16 cellular contexts compared by ENCODE assay signal in the genomic region with DNA sequence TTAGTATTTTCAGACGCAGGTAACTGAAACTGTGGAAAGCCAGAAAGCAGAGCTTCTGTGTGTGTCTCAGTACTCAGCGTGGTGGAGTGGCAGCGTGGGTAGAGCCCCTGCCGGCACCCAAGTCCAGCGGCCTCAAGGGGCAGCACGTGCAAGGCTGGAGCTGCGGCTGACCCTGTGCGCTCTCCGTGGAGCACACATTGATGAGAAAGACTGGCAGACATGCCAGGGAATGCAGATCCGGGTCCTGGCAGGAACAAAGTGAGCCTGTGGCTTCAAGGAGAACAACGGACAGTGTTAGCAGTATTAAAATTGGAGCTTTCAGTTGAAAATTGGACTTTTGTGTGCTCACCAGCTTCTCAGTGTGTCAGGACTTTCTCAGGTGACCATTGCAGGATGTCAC. TPM values are rescaled to one million over a fixed set of nuclear protein-coding genes. Genes with fewer than 3 reads are reported as not detected.
DNase-seq lines count a peak whose midpoint lies in the region; ATAC-seq and TF ChIP-seq lines count a peak whose summit lies in the region.
"Had no signal": no experiment of that assay in that cellular context is flagged by ENCODE, and none has a peak within 500 bp of the region (broad histone marks: within the 10 kb centered on the region; RNA-seq: fewer than 3 reads in every experiment).

No MANE protein-coding gene starts in this region.

- H3K79me2 ChIP-seq in H9 (ENCODE audit: insufficient read depth, low read length), result peaks cover 2% of the 10 kb centered on the region

- WGBS in H9 (ENCODE audit: extremely low coverage, insufficient read length, low lambda C conversion rate), result no CpG with 5 or more reads among the region's 11 CpGs
- WGBS in heart right ventricle, 2 donors, result 53 to 62% methylated on average over 11 of the region's 11 CpGs

- no peak overlapping the region for H3K4me2 ChIP-seq in H9 (ENCODE audit: insufficient read depth, insufficient read length, low read length)

- H2AFZ ChIP-seq in H9 (ENCODE audit: low read length), result no peak overlapping the region

- CTCF ChIA-PET in Caco-2 (lab: Charles Lee), result interaction anchor here (0.6 to 1.0 kb wide), 2 partner anchors 10 to 144 kb away, joined by 3 read pairs; no protein-coding TSS in a partner anchor

- POLR2A ChIA-PET in Caco-2 (lab: Charles Lee), result interaction anchor here (0.6 kb wide), 1 partner anchor 19 kb away, joined by 3 read pairs; no protein-coding TSS in a partner anchor

- peak overlapping the region in 2 of 3 experiments; percentile 34 to 76; a peak in 3 of 7 replicates for H3K27ac Mint-ChIP-seq in H9
- H3K27ac Mint-ChIP-seq in Caco-2 (ENCODE audit: unreplicated experiment), result no peak overlapping the region
- H3K27ac Mint-ChIP-seq: activated CD4-positive, alpha-beta T cell treated with anti-CD3 and anti-CD28 coated beads, Interleukin-2, amount 10 ng/mL, durations not matched to agents 24 days and 14 days; nephron had no signal

- H3T11ph ChIP-seq in H9 (ENCODE audit: low read length), result no peak overlapping the region

- intact Hi-C loops in heart right ventricle (cut with DNase I), result loop anchor here in 1 of 10 donors (10.0 kb wide), 1 partner anchor 71 kb away; the partner anchor contains the start of gene MVD
- intact Hi-C loops in posterior cingulate gyrus (cut with DNase I), result no loop called here
- intact Hi-C loops in Caco-2 (cut with micrococcal nuclease; ENCODE audit: unreplicated experiment), result no loop called here

- H4K91ac ChIP-seq in H9 (ENCODE audit: insufficient read length, low read depth, low read length), result no peak overlapping the region

- no peak overlapping the region for H3K18ac ChIP-seq in H9 (ENCODE audit: insufficient read length, low read depth, low read length)

- no peak overlapping the region for H3K9ac ChIP-seq in H9 (ENCODE audit: extremely low read depth, insufficient read length, low read length)

- H4K8ac ChIP-seq in H9 (replicated peaks; ENCODE audit: insufficient read length, low read depth, low read length), result no peak overlapping the region

- H2BK15ac ChIP-seq in H9 (ENCODE audit: low read depth, low read length), result no peak overlapping the region; the same call in 1 of the 2 replicates

- H3K9me3 ChIP-seq in H9 (ENCODE audit: control insufficient read depth, low read depth, low read length), result no peaks in the 10 kb centered on the region
- H3K9me3 ChIP-seq in heart right ventricle, result no peaks in the 10 kb centered on the region
- H3K9me3 ChIP-seq in Caco-2, result no peaks in the 10 kb centered on the region
- H3K9me3 ChIP-seq: thoracic aorta had no signal

- TF ChIP-seq CTCF in H9 (conservative IDR thresholded peaks at IDR 0.05) (no peak), astrocyte of the spinal cord (IDR thresholded peaks at IDR 0.05; ENCODE audit: low read depth, low read length) (peak; percentile 3), heart right ventricle (IDR thresholded peaks at IDR 0.05) (peak in 4 of 9 donors; percentile 10 to 53 (median 40)), Caco-2 (IDR thresholded peaks at IDR 0.05; ENCODE audit: insufficient read depth in 1 of 2, low read depth in 1 of 2, low read length in 1 of 2, severe bottlenecking in 1 of 2, unreplicated experiment in 1 of 2) (no peak)

- no TSS peak for BruUV-seq in Caco-2 (replicated peaks; lab: Mats Ljungman, UMichigan)

- H3K23me2 ChIP-seq in H9 (ENCODE audit: insufficient read length, low read depth, low read length, poor library complexity, severe bottlenecking), result no peaks in the 10 kb centered on the region

- in situ Hi-C loops in astrocyte of the spinal cord (cut with HindIII; ENCODE audit: low sequenced_read_pairs), result no loop called here

- no peak overlapping the region for H3K23ac ChIP-seq in H9 (ENCODE audit: insufficient read length, low read depth, low read length)

- H2BK12ac ChIP-seq in H9 (ENCODE audit: insufficient read length, low read depth, low read length), result no peak overlapping the region

- peaks cover 23 to 52% (median 48%) of the 10 kb centered on the region in 3 experiments; a peak in 6 of 7 replicates for H3K36me3 Mint-ChIP-seq in H9 (ENCODE audit: insufficient read depth in 1 of 3, low read depth in 3 of 3)
- H3K36me3 Mint-ChIP-seq in Caco-2 (ENCODE audit: insufficient read depth, unreplicated experiment), result peaks cover 81% of the 10 kb centered on the region

- no peak overlapping the region for H3K14ac ChIP-seq in H9 (ENCODE audit: insufficient read depth, low read length)

- DNase-seq in H9 (no peak), astrocyte of the spinal cord (ENCODE audit: low read depth, low spot score) (no peak), heart right ventricle (peak; percentile 34 to 42), posterior cingulate gyrus (peak in 9 of 10 donors; percentile 34 to 96 (median 67)), Caco-2 (no peak), NCI-H748 (lab: John Stamatoyannopoulos, UW; ENCODE audit: unreplicated experiment) (no peak)
- DNase-seq: activated CD4-positive, alpha-beta T cell treated with anti-CD3 and anti-CD28 coated beads, Interleukin-2, amount 10 ng/mL, durations not matched to agents 24 days and 14 days; aorta; NCI-H1105 treated with DMSO at 0.1 percent for 48 hours; NCI-H2081 treated with DMSO at 0.1 percent for 48 hours; NCI-H446 treated with DMSO at 0.1 percent for 48 hours; retina had no signal

- H4K5ac ChIP-seq in H9 (ENCODE audit: insufficient read length, low read depth, low read length), result no peak overlapping the region

- no peaks in the 10 kb centered on the region for H3K79me1 ChIP-seq in H9 (ENCODE audit: insufficient read depth, low read depth, low read length, poor library complexity, severe bottlenecking)

- no peak overlapping the region for H3K4me3 Mint-ChIP-seq in H9
- no peak overlapping the region for H3K4me3 Mint-ChIP-seq in Caco-2 (ENCODE audit: unreplicated experiment)
- H3K4me3 Mint-ChIP-seq: activated CD4-positive, alpha-beta T cell treated with anti-CD3 and anti-CD28 coated beads, Interleukin-2, amount 10 ng/mL, durations not matched to agents 24 days and 14 days; nephron had no signal

- no peak overlapping the region for H3K4ac ChIP-seq in H9 (ENCODE audit: low read depth, low read length)

- H3K27me3 ChIP-seq in H9 (ENCODE audit: insufficient read depth, low read length) (no peaks in the 10 kb centered on the region), heart right ventricle (no peaks in the 10 kb centered on the region), Caco-2 (replicated peaks; ENCODE audit: control insufficient read depth, insufficient read depth, low read length) (no peaks in the 10 kb centered on the region)

- no peak overlapping the region for H2BK20ac ChIP-seq in H9 (ENCODE audit: low read depth, low read length, poor library complexity, severe bottlenecking)

- no peaks in the 10 kb centered on the region for H3K4me1 ChIP-seq in H9 (ENCODE audit: insufficient read depth, low read length)
- peaks cover 0 to 58% (median 27%) of the 10 kb centered on the region in 9 donors for H3K4me1 ChIP-seq in heart right ventricle
- 0 out of 2 replicates have a peak, but pooled peaks cover 6% of the 10 kb centered on the region for H3K4me1 ChIP-seq in Caco-2

- no peak overlapping the region for H2BK5ac ChIP-seq in H9 (ENCODE audit: insufficient read length, low read length)

- H3K4me1 Mint-ChIP-seq in H9 (no peaks in the 10 kb centered on the region), Caco-2 (ENCODE audit: low read depth, unreplicated experiment) (no peaks in the 10 kb centered on the region)
- H3K4me1 Mint-ChIP-seq: nephron had no signal

- H3K9me3 Mint-ChIP-seq in H9 (no peaks in the 10 kb centered on the region), Caco-2 (ENCODE audit: unreplicated experiment) (no peaks in the 10 kb centered on the region)
- H3K9me3 Mint-ChIP-seq: activated CD4-positive, alpha-beta T cell treated with anti-CD3 and anti-CD28 coated beads, Interleukin-2, amount 10 ng/mL, durations not matched to agents 24 days and 14 days; nephron had no signal

- H3K27me3 Mint-ChIP-seq in H9 (ENCODE audit: low read depth), result no peaks in the 10 kb centered on the region
- no peaks in the 10 kb centered on the region for H3K27me3 Mint-ChIP-seq in Caco-2 (ENCODE audit: insufficient read depth, unreplicated experiment)
- H3K27me3 Mint-ChIP-seq: activated CD4-positive, alpha-beta T cell treated with anti-CD3 and anti-CD28 coated beads, Interleukin-2, amount 10 ng/mL, durations not matched to agents 24 days and 14 days had no signal

- H3K27ac ChIP-seq in H9 (ENCODE audit: insufficient read length, low read depth, low read length) (no peak overlapping the region), heart right ventricle (peak overlapping the region in 3 of 10 donors; percentile 13 to 33 (median 23))
- H3K27ac ChIP-seq: thoracic aorta had no signal

- peak; percentile 41 to 86 (median 74) for ATAC-seq in heart right ventricle
- no peak for ATAC-seq in HG03565 (IDR thresholded peaks at IDR 0.05; ENCODE audit: unreplicated experiment)

- H3K36me3 ChIP-seq in heart right ventricle (peaks cover 0 to 59% (median 17%) of the 10 kb centered on the region in 9 donors), Caco-2 (ENCODE audit: control insufficient read depth, insufficient read depth, low read length) (peaks cover 2% of the 10 kb centered on the region)

- H4K20me1 ChIP-seq in H9 (ENCODE audit: control insufficient read depth, insufficient read depth, insufficient read length), result peaks cover 3% of the 10 kb centered on the region

- H3K56ac ChIP-seq in H9 (ENCODE audit: insufficient read length, low read depth, low read length), result no peak overlapping the region

- H3K4me3 ChIP-seq in astrocyte of the spinal cord (ENCODE audit: low read depth, low read length) (no peak overlapping the region), heart right ventricle (no peak overlapping the region), Caco-2 (ENCODE audit: low read depth, low read length) (no peak overlapping the region)
- H3K4me3 ChIP-seq: thoracic aorta had no signal

- no peak overlapping the region for H2AK5ac ChIP-seq in H9 (ENCODE audit: insufficient read length, low read length)

- H2BK120ac ChIP-seq in H9 (ENCODE audit: low read depth, low read length, poor library complexity, severe bottlenecking), result no peak overlapping the region

RNA-seq across cellular contexts. Expression of gene ZC3H18, which starts 23.3 kb away (rescaled TPM):
- 69.7 and 78.2 TPM in 2 replicates for total RNA-seq in H9 (2021)
- 10 to 100 TPM; 18.3 to 28.7 (median 22.0) TPM for total RNA-seq in heart right ventricle
- 10 to 100 TPM; 18.4 to 22.7 TPM for polyA plus RNA-seq in heart right ventricle
- total RNA-seq in Caco-2 (2022), result 82.0 and 91.9 TPM in 2 replicates

RNA-seq across cellular contexts. Expression of gene IL17C, which starts 44.9 kb away (rescaled TPM):
- total RNA-seq in H9 (2021) (0.29 and 0.31 TPM in 2 replicates), heart right ventricle (not detected), Caco-2 (2022) (not detected in 2 replicates)
- not detected for polyA plus RNA-seq in heart right ventricle
- total RNA-seq: activated CD4-positive, alpha-beta T cell treated with anti-CD3 and anti-CD28 coated beads, Interleukin-2, amount 10 ng/mL, durations not matched to agents 24 days and 14 days; aorta; LHCN-M2 had no signal
- polyA plus RNA-seq: aorta had no signal

RNA-seq across cellular contexts. Expression of gene CYBA, which starts 57.4 kb away (rescaled TPM):
- 153 and 160 TPM in 2 replicates for total RNA-seq in H9 (2021)
- 100 to 1,000 TPM in 1 of 10 donors, 10 to 100 TPM in 9; 13.0 to 117 (median 27.7) TPM for total RNA-seq in heart right ventricle
- 10 to 100 TPM; 72.2 to 90.0 TPM for polyA plus RNA-seq in heart right ventricle
- total RNA-seq in Caco-2 (2022), result 351 and 377 TPM in 2 replicates

Comparison
In these comparisons a context has a peak if more than half of its experiments do, and no peak if none do; other contexts are left out.
1. DNase-seq: peak in heart right ventricle (2 of 2) and posterior cingulate gyrus (9 of 10); none in H9 (single experiment), astrocyte of the spinal cord (single experiment), Caco-2 (0 of 2) and NCI-H748 (single experiment).